ENCODE assay signal across 19 cellular contexts in the genomic region with DNA sequence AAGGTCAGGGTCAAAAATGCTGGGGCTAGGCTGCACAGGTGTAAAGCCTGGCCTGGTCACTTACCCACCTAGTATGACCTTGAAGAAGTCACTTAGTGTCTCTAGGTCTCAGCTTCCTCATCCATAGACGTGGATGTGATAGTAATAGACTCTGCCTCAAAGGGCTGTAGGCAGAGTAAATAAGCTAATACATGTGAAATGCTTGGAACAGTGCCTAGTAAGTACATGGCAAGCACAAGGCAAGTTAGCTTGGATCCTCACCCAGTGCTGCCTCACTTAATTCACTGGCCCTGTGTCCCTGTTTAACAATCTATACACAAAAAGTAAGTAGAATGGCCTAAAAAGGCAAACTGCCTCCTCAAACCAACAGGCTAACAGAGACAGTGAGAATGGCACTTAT.
DNase-seq lines count a peak whose midpoint lies in the region; ATAC-seq, FAIRE-seq and TF ChIP-seq lines count a peak whose summit lies in the region.
"Had no signal": no experiment of that assay in that cellular context is flagged by ENCODE, and none has a peak within 500 bp of the region (broad histone marks: within the 10 kb centered on the region; RNA-seq: fewer than 3 reads in every experiment).

No MANE protein-coding gene starts in this region.

- BruUV-seq in MCF 10A (replicated peaks; lab: Mats Ljungman, UMichigan): no TSS peak

- POLR2A ChIA-PET in MCF 10A (lab: Yijun Ruan, JAX): no interaction called here

- H3K27me3 ChIP-seq in breast epithelium (no peaks in the 10 kb centered on the region), bronchial epithelial cell (ENCODE audit: control insufficient read depth, insufficient read depth, low read length) (no peaks in the 10 kb centered on the region), aorta (ENCODE audit: control insufficient read depth in 1 of 2, insufficient read depth in 2 of 2, low read length in 1 of 2) (no peaks in the 10 kb centered on the region)
- H3K27me3 ChIP-seq: BLaER1 treated with 17β-estradiol and CSF1 and Interleukin-3, amounts not matched to agents 10 nM and 100 nM had no signal

- H3K9me3 ChIP-seq in breast epithelium (no peaks in the 10 kb centered on the region), aorta (ENCODE audit: control insufficient read depth, low read length) (no peaks in the 10 kb centered on the region)
- H3K9me3 ChIP-seq: BLaER1 treated with 17β-estradiol and CSF1 and Interleukin-3, amounts not matched to agents 10 nM and 100 nM; HAP-1 had no signal

- H3K36me3 Mint-ChIP-seq in MCF 10A (ENCODE audit: insufficient read depth, unreplicated experiment): no peaks in the 10 kb centered on the region
- H3K36me3 Mint-ChIP-seq: CD4-positive, CD25-positive, alpha-beta regulatory T cell; CD8-positive, alpha-beta memory T cell had no signal

- peak; percentile 33 for ATAC-seq in aorta (ENCODE audit: low FRiP score)

- no peaks in the 10 kb centered on the region for H3K27me3 Mint-ChIP-seq in MCF 10A (ENCODE audit: insufficient read depth, unreplicated experiment)

- H3K4me1 ChIP-seq in breast epithelium (no peaks in the 10 kb centered on the region), aorta (ENCODE audit: control insufficient read depth in 1 of 2, insufficient read depth in 2 of 2, low read length in 2 of 2) (no peaks in the 10 kb centered on the region)
- H3K4me1 ChIP-seq: HAP-1 had no signal

- 46 to 53% methylated on average over 1 of the region's 1 CpG for WGBS in aorta, 2 donors

- H3K4me1 Mint-ChIP-seq in MCF 10A (ENCODE audit: insufficient read depth, unreplicated experiment): peaks cover 20% of the 10 kb centered on the region
- H3K4me1 Mint-ChIP-seq: B cell had no signal

- H3K27ac ChIP-seq in breast epithelium (no peak overlapping the region), aorta (ENCODE audit: low read depth in 1 of 2, low read length in 2 of 2) (no peak overlapping the region)
- H3K27ac ChIP-seq: BLaER1 treated with 17β-estradiol and CSF1 and Interleukin-3, amounts not matched to agents 10 nM and 100 nM had no signal

- intact Hi-C loops in MCF 10A (cut with micrococcal nuclease): no loop called here
- intact Hi-C loops in breast epithelium (cut with DNase I; ENCODE audit: low total_unique reads): no loop called here
- intact Hi-C loops in aorta (cut with DNase I): no loop called here

- H3K4me3 Mint-ChIP-seq in MCF 10A (ENCODE audit: unreplicated experiment): no peak overlapping the region
- H3K4me3 Mint-ChIP-seq: B cell; CD4-positive, CD25-positive, alpha-beta regulatory T cell; CD8-positive, alpha-beta memory T cell had no signal

- DNase-seq in MCF 10A (ENCODE audit: unreplicated experiment): no peak
- no peak for DNase-seq in breast epithelium (ENCODE audit: low spot score in 2 of 2)
- DNase-seq in bronchial epithelial cell (ENCODE audit: low read depth): no peak
- peak; percentile 6 for DNase-seq in fibroblast of peridontal ligament (ENCODE audit: extremely low read depth)
- DNase-seq in aorta: no peak
- no peak for DNase-seq in activated effector memory CD4-positive, alpha-beta T cell treated with Interleukin-2 at 50 U/mL for 16 hours
- no peak for DNase-seq in retina
- no peak for DNase-seq in activated effector memory CD4-positive, alpha-beta T cell treated with anti-CD3 and anti-CD28 coated beads, Interleukin-2, amount 50 U/mL, for 16 hours
- DNase-seq: 8988T; CD4-positive, CD25-positive, alpha-beta regulatory T cell; CD8-positive, alpha-beta memory T cell; COR-L47; DMS 273 treated with DMSO at 0.1 percent for 48 hours; DMS53 had no signal

- peak; percentile 7 for FAIRE-seq in bronchial epithelial cell (lab: Jason Lieb, UNC)
- FAIRE-seq: G401.6, H1 had no signal

- no peak for TF ChIP-seq CTCF in MCF 10A (IDR thresholded peaks at IDR 0.05; ENCODE audit: unreplicated experiment)
- no peak for TF ChIP-seq CTCF in breast epithelium (IDR thresholded peaks at IDR 0.05)
- no peak for TF ChIP-seq CTCF in bronchial epithelial cell (IDR thresholded peaks at IDR 0.05; ENCODE audit: insufficient read depth, low read length, severe bottlenecking)

- no peaks in the 10 kb centered on the region for H3K9me3 Mint-ChIP-seq in MCF 10A (ENCODE audit: unreplicated experiment)
- H3K9me3 Mint-ChIP-seq: CD8-positive, alpha-beta memory T cell had no signal

- TF ChIP-seq POLR2A in breast epithelium (IDR thresholded peaks at IDR 0.05): no peak

- H3K27ac Mint-ChIP-seq in MCF 10A (ENCODE audit: low read depth, unreplicated experiment): peak overlapping the region; percentile 63
- H3K27ac Mint-ChIP-seq: B cell; CD4-positive, CD25-positive, alpha-beta regulatory T cell; CD8-positive, alpha-beta memory T cell had no signal

- CTCF ChIA-PET in MCF 10A (lab: Yijun Ruan, JAX): interaction anchor here (0.8 kb wide), 1 partner anchor 836 kb away, joined by 3 read pairs; no protein-coding TSS in a partner anchor

- H3K36me3 ChIP-seq in breast epithelium (no peaks in the 10 kb centered on the region), bronchial epithelial cell (ENCODE audit: control insufficient read depth, insufficient read depth, low read length) (no peaks in the 10 kb centered on the region), aorta (ENCODE audit: control insufficient read depth in 1 of 2, insufficient read depth in 2 of 2, low read length in 1 of 2) (peaks cover 4 to 6% of the 10 kb centered on the region in 2 donors)
- H3K36me3 ChIP-seq: BLaER1 treated with 17β-estradiol and CSF1 and Interleukin-3, amounts not matched to agents 10 nM and 100 nM; HAP-1 had no signal

- H3K4me3 ChIP-seq in breast epithelium (no peak overlapping the region), bronchial epithelial cell (ENCODE audit: low read depth, low read length) (no peak overlapping the region), aorta (ENCODE audit: low read length in 2 of 2) (no peak overlapping the region)
- H3K4me3 ChIP-seq: BLaER1 treated with 17β-estradiol and CSF1 and Interleukin-3, amounts not matched to agents 10 nM and 100 nM; HAP-1 had no signal
